In the genomic region with DNA sequence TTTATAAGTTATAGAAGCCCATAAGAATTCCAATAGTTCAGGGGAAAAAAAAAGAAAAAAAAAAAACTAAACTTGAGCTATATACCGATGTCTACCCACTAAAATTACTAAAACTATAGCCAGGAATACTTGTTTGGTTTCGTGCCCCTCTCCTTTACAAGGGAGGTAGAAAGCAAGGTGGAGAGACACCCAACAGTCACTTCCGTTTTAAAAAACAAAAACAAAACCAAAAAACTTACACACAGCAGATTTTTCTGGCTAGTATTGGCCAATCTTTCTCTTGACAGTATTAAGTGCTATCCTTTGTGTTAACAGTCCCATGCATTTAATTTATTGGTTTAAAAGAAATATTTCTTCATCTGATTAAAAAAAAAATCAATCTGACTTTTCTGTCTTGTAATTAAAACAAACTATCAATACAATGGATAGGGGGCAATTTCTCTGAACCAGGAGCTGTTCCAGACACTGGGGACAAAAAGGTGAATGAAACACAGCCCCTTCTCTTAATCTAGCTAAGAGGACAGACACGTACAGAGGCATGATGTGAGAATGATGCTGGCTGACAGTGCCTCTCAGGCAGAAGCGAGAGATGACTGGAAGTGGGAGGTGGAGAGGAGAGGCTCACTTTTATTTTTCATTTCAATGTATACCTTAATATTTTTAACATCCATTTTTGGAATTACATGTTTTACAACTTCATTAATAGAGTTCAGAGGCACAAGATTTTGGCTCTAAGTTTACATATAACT, we compare ENCODE assay signal across 13 cellular contexts.
A peak's percentile ranks its signal among the peaks of the same experiment; 100 is the strongest.
DNase-seq lines count a peak whose midpoint lies in the region; ATAC-seq and TF ChIP-seq lines count a peak whose summit lies in the region.
"Had no signal": no experiment of that assay in that cellular context is flagged by ENCODE, and none has a peak within 500 bp of the region (broad histone marks: within the 10 kb centered on the region; RNA-seq: fewer than 3 reads in every experiment).

No MANE protein-coding gene starts in this region.

- no peaks in the 10 kb centered on the region for H3K9me3 Mint-ChIP-seq in endothelial cell (ENCODE audit: unreplicated experiment)
- peaks cover 0 to 4% of the 10 kb centered on the region in 2 donors for H3K9me3 Mint-ChIP-seq in stimulated activated naive CD8-positive, alpha-beta T cell treated with anti-CD3 and anti-CD28 coated beads, Interleukin-15, amount 100 ng/mL, for 72 hours
- H3K9me3 Mint-ChIP-seq in Caco-2 (ENCODE audit: unreplicated experiment) = no peaks in the 10 kb centered on the region
- H3K9me3 Mint-ChIP-seq: neural crest cell had no signal

- H3K4me1 ChIP-seq in Caco-2 = peaks cover 5% of the 10 kb centered on the region; the same call in 1 of the 2 replicates

- no peaks in the 10 kb centered on the region for H3K27me3 ChIP-seq in WERI-Rb-1 (ENCODE audit: insufficient read depth, low read depth, severe bottlenecking)
- no peaks in the 10 kb centered on the region for H3K27me3 ChIP-seq in Caco-2 (replicated peaks; ENCODE audit: control insufficient read depth, insufficient read depth, low read length)
- H3K27me3 ChIP-seq: BLaER1, tibial artery had no signal

- DNase-seq in activated T-cell treated with anti-CD3 and anti-CD28 coated beads for 48 hours (ENCODE audit: low read depth) (peak; percentile 16), activated T-cell treated with anti-CD3 and anti-CD28 coated beads for 4 hours (no peak), WERI-Rb-1 (no peak), endothelial cell (ENCODE audit: low spot score) (no peak), Caco-2 (no peak), foreskin fibroblast (no peak)
- DNase-seq in stimulated activated naive CD8-positive, alpha-beta T cell treated with anti-CD3 and anti-CD28 coated beads, Interleukin-15, amount 100 ng/mL, for 72 hours = no peak
- DNase-seq: central memory CD4-positive, alpha-beta T cell; islet precursor cell; tibial artery had no signal

- H3K36me3 Mint-ChIP-seq in endothelial cell (ENCODE audit: low read depth, unreplicated experiment) (peaks cover 11% of the 10 kb centered on the region), Caco-2 (ENCODE audit: insufficient read depth, unreplicated experiment) (peaks cover 11% of the 10 kb centered on the region)

- TF ChIP-seq CTCF in WERI-Rb-1 (IDR thresholded peaks at IDR 0.05; ENCODE audit: low read depth, low read length) (peak; percentile 5; the same call in 1 of the 2 replicates), endothelial cell (IDR thresholded peaks at IDR 0.05; ENCODE audit: unreplicated experiment) (no peak), Caco-2 (IDR thresholded peaks at IDR 0.05; ENCODE audit: insufficient read depth in 1 of 2, low read depth in 1 of 2, low read length in 1 of 2, severe bottlenecking in 1 of 2, unreplicated experiment in 1 of 2) (no peak), foreskin fibroblast (IDR thresholded peaks at IDR 0.05; ENCODE audit: low read depth, low read length) (no peak)

- H3K4me1 Mint-ChIP-seq in endothelial cell (ENCODE audit: unreplicated experiment) (peaks cover 33% of the 10 kb centered on the region), Caco-2 (ENCODE audit: low read depth, unreplicated experiment) (peaks cover 30% of the 10 kb centered on the region)
- peaks cover 46% of the 10 kb centered on the region for H3K4me1 Mint-ChIP-seq in stimulated activated naive CD8-positive, alpha-beta T cell treated with anti-CD3 and anti-CD28 coated beads, Interleukin-15, amount 100 ng/mL, for 72 hours

- no peak overlapping the region for H3K27ac ChIP-seq in WERI-Rb-1
- H3K27ac ChIP-seq: BLaER1, tibial artery had no signal

- POLR2A ChIA-PET in Caco-2 (lab: Charles Lee) = no interaction called here

- H3K9me3 ChIP-seq in WERI-Rb-1 (ENCODE audit: severe bottlenecking) (no peaks in the 10 kb centered on the region), Caco-2 (no peaks in the 10 kb centered on the region)
- H3K9me3 ChIP-seq: tibial artery had no signal

- H3K36me3 ChIP-seq in WERI-Rb-1 (peaks cover 11% of the 10 kb centered on the region; the same call in 1 of the 2 replicates), Caco-2 (ENCODE audit: control insufficient read depth, insufficient read depth, low read length) (no peaks in the 10 kb centered on the region)
- H3K36me3 ChIP-seq: tibial artery had no signal

- H3K27ac Mint-ChIP-seq in endothelial cell (ENCODE audit: unreplicated experiment) (peak overlapping the region; percentile 61), Caco-2 (ENCODE audit: unreplicated experiment) (no peak overlapping the region)
- H3K27ac Mint-ChIP-seq in stimulated activated naive CD8-positive, alpha-beta T cell treated with anti-CD3 and anti-CD28 coated beads, Interleukin-15, amount 100 ng/mL, for 72 hours = no peak overlapping the region

- H3K4me3 ChIP-seq in WERI-Rb-1 (ENCODE audit: low read depth, low read length) (no peak overlapping the region), Caco-2 (ENCODE audit: low read depth, low read length) (no peak overlapping the region), foreskin fibroblast (ENCODE audit: low read depth in 1 of 2, low read length in 2 of 2) (no peak overlapping the region)
- H3K4me3 ChIP-seq: BLaER1, tibial artery had no signal

- BruUV-seq in Caco-2 (replicated peaks; lab: Mats Ljungman, UMichigan) = no TSS peak

- H3K27me3 Mint-ChIP-seq in endothelial cell (ENCODE audit: unreplicated experiment) = peaks cover 5% of the 10 kb centered on the region
- H3K27me3 Mint-ChIP-seq in stimulated activated naive CD8-positive, alpha-beta T cell treated with anti-CD3 and anti-CD28 coated beads, Interleukin-15, amount 100 ng/mL, for 72 hours = no peaks in the 10 kb centered on the region
- no peaks in the 10 kb centered on the region for H3K27me3 Mint-ChIP-seq in Caco-2 (ENCODE audit: insufficient read depth, unreplicated experiment)

- ATAC-seq in stimulated activated naive CD8-positive, alpha-beta T cell treated with anti-CD3 and anti-CD28 coated beads, Interleukin-15, amount 100 ng/mL, for 72 hours = no peak
- no peak for ATAC-seq in GM21381 (IDR thresholded peaks at IDR 0.05; ENCODE audit: unreplicated experiment)

- intact Hi-C loops in Caco-2 (cut with micrococcal nuclease; ENCODE audit: unreplicated experiment) = no loop called here

- CTCF ChIA-PET in Caco-2 (lab: Charles Lee) = no interaction called here

- H3K4me3 Mint-ChIP-seq in endothelial cell (ENCODE audit: unreplicated experiment) (no peak overlapping the region), Caco-2 (ENCODE audit: unreplicated experiment) (no peak overlapping the region)
- H3K4me3 Mint-ChIP-seq in stimulated activated naive CD8-positive, alpha-beta T cell treated with anti-CD3 and anti-CD28 coated beads, Interleukin-15, amount 100 ng/mL, for 72 hours = peak overlapping the region; percentile 40 to 48
- H3K4me3 Mint-ChIP-seq: neural crest cell had no signal

Comparison
In these comparisons a context has a peak if more than half of its experiments do, and no peak if none do; other contexts are left out.
1. H3K4me3 Mint-ChIP-seq: peak in stimulated activated naive CD8-positive, alpha-beta T cell treated with anti-CD3 and anti-CD28 coated beads, Interleukin-15, amount 100 ng/mL, for 72 hours (2 of 2); none in endothelial cell (single experiment) and Caco-2 (single experiment).